In the genomic region with DNA sequence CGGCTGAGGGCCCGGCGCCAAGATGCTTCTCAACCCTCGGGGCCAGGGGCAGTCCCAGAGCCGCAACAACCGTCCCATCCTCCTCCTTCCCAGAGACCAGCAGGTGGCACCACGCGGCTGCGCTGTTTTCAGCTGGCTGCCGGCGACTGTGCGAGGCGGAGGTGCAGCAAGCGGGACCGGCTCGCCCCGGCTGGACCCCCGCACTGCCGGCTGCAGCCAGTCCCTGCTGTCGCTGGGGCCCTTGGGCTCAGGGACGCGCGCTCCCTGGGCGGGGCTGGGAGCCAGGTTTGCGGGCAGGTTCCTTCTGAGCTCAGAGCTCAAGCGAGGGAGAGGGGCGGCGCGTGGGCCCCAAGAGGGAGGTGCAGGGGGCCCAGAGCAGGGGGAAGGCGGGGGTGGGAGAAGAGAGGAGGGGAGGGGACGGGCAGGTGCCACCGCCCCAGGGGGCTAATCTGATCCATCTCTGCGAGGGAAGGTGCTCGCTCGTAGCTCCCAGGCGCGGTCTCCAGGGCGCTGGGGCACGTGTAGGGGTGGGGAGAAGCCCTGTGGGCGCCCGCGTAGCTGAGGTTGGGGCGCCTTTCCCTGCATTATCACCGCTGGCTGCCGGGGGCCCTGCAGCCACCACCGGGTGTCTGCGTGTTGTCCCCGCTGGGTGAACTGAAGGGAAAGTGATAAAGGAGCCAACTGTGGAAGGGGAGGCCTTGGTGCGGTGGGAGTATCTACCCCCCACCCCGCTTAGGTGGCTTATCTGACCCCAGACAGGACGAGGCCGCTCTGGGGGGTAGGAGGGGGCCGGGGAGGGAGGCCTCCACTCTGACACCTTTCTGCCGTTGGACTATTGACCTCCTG, we compare ENCODE assay signal across 8 cellular contexts. TPM values are rescaled to one million over a fixed set of nuclear protein-coding genes. Genes with fewer than 3 reads are reported as not detected.
DNase-seq lines count a peak whose midpoint lies in the region; ATAC-seq and TF ChIP-seq lines count a peak whose summit lies in the region.

No MANE protein-coding gene starts in this region.

- H3K36me3 Mint-ChIP-seq in T-helper 1 cell treated with Interleukin-12 subunit alpha and Interleukin-12 subunit beta and Interleukin-4 antibody, amounts not matched to agents 30 μg/mL and 1 μg/mL, for 36 hours (ENCODE audit: low read depth): peaks cover 58% of the 10 kb centered on the region

- H3K4me1 ChIP-seq in left ventricle myocardium inferior (peaks cover 61% of the 10 kb centered on the region), aorta (ENCODE audit: control insufficient read depth in 1 of 2, insufficient read depth in 2 of 2, low read length in 2 of 2) (no peaks in the 10 kb centered on the region)

- WGBS in aorta, 2 donors: 32 to 33% methylated on average over 48 to 54 of the region's 54 CpGs

- no peak overlapping the region for H3K4me3 Mint-ChIP-seq in T-helper 1 cell treated with Interleukin-12 subunit alpha and Interleukin-12 subunit beta and Interleukin-4 antibody, amounts not matched to agents 30 μg/mL and 1 μg/mL, for 36 hours

- no peaks in the 10 kb centered on the region for H3K9me3 Mint-ChIP-seq in T-helper 1 cell treated with Interleukin-12 subunit alpha and Interleukin-12 subunit beta and Interleukin-4 antibody, amounts not matched to agents 30 μg/mL and 1 μg/mL, for 36 hours

- intact Hi-C loops in left ventricle myocardium inferior (cut with micrococcal nuclease) (no loop called here), aorta (cut with DNase I) (no loop called here)

- H3K36me3 ChIP-seq in KOPT-K1 (ENCODE audit: insufficient read depth, low read length) (peaks cover 61% of the 10 kb centered on the region), left ventricle myocardium inferior (peaks cover 70% of the 10 kb centered on the region), aorta (ENCODE audit: control insufficient read depth in 1 of 2, insufficient read depth in 2 of 2, low read length in 1 of 2) (peaks cover 0 to 5% of the 10 kb centered on the region in 2 donors)

- H3K9me3 ChIP-seq in KOPT-K1 (ENCODE audit: insufficient read depth, low read length, poor library complexity, severe bottlenecking): no peaks in the 10 kb centered on the region
- no peaks in the 10 kb centered on the region for H3K9me3 ChIP-seq in left ventricle myocardium inferior (replicated peaks)
- H3K9me3 ChIP-seq in aorta (ENCODE audit: control insufficient read depth, low read length): no peaks in the 10 kb centered on the region

- DNase-seq in amniotic epithelial cell (ENCODE audit: low read depth): peak; percentile 79
- peak; percentile 88 for DNase-seq in left ventricle myocardium inferior
- peak; percentile 76 for DNase-seq in putamen (ENCODE audit: low spot score)
- DNase-seq in aorta: peak; percentile 92 to 94

- H3K4me1 Mint-ChIP-seq in T-helper 1 cell treated with Interleukin-12 subunit alpha and Interleukin-12 subunit beta and Interleukin-4 antibody, amounts not matched to agents 30 μg/mL and 1 μg/mL, for 36 hours (ENCODE audit: low read depth): peaks cover 57% of the 10 kb centered on the region

- H3K27ac ChIP-seq in KOPT-K1 (ENCODE audit: low read depth, low read length, poor library complexity, severe bottlenecking): peak overlapping the region; percentile 99
- H3K27ac ChIP-seq in left ventricle myocardium inferior (replicated peaks): peak overlapping the region; percentile 88
- peak overlapping the region in 1 of 2 donors; percentile 65 for H3K27ac ChIP-seq in aorta (ENCODE audit: low read depth in 1 of 2, low read length in 2 of 2)

- TF ChIP-seq CTCF in GM12872 (IDR thresholded peaks at IDR 0.05; ENCODE audit: insufficient read depth, low read depth, low read length) (peak; percentile 76), left ventricle myocardium inferior (IDR thresholded peaks at IDR 0.05; ENCODE audit: borderline replicate concordance) (peak; percentile 76)

- peak overlapping the region; percentile 70 for H3K27ac Mint-ChIP-seq in T-helper 1 cell treated with Interleukin-12 subunit alpha and Interleukin-12 subunit beta and Interleukin-4 antibody, amounts not matched to agents 30 μg/mL and 1 μg/mL, for 36 hours

- peak; percentile 86 for ATAC-seq in aorta (ENCODE audit: low FRiP score)
- ATAC-seq in HG03039 (IDR thresholded peaks at IDR 0.05; ENCODE audit: unreplicated experiment): no peak

- H3K27me3 ChIP-seq in left ventricle myocardium inferior (ENCODE audit: low read depth): no peaks in the 10 kb centered on the region
- no peaks in the 10 kb centered on the region for H3K27me3 ChIP-seq in aorta (ENCODE audit: control insufficient read depth in 1 of 2, insufficient read depth in 2 of 2, low read length in 1 of 2)

- H3K4me3 ChIP-seq in left ventricle myocardium inferior (peak overlapping the region; percentile 50), aorta (ENCODE audit: low read length in 2 of 2) (no peak overlapping the region)

- no peaks in the 10 kb centered on the region for H3K27me3 Mint-ChIP-seq in T-helper 1 cell treated with Interleukin-12 subunit alpha and Interleukin-12 subunit beta and Interleukin-4 antibody, amounts not matched to agents 30 μg/mL and 1 μg/mL, for 36 hours (ENCODE audit: low read depth)

RNA-seq across cellular contexts. Expression of a gene that starts 24.2 kb away (rescaled TPM):
- total RNA-seq in left ventricle myocardium inferior: 16.7 TPM
- total RNA-seq in aorta: 10 to 100 TPM; 42.1 to 63.2 TPM
- 10 to 100 TPM; 10.9 to 20.8 TPM for polyA plus RNA-seq in aorta

RNA-seq across cellular contexts. Expression of a gene that starts 36.3 kb away (rescaled TPM):
- total RNA-seq in left ventricle myocardium inferior (30.7 TPM), aorta (100 to 1,000 TPM in 1 of 2 donors, 10 to 100 TPM in 1; 78.0 to 106 TPM)
- polyA plus RNA-seq in aorta: 10 to 100 TPM; 18.0 to 54.6 TPM
